ENCODE assay signal across 13 cellular contexts in the genomic region with DNA sequence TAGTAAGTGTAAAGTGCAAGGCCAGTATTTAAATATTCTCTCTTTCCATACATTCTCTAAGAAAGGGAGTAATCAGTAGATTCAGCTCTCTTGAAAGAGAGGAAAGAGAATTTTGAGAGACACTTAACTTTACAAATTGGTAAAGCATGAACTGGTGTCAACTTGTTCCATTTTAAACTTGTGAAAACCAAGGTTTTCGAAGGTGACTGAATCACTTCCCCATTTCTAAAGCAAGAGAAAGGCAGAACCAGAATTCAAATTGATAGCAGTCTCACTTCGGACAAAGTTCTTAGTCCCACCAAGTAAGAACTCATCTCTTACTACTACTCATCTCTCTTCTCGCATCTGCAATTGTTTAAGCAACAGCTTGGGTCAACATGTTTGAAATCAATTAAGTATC. TPM values are rescaled to one million over a fixed set of nuclear protein-coding genes. Genes with fewer than 3 reads are reported as not detected.
"Had no signal": no experiment of that assay in that cellular context is flagged by ENCODE, and none has a peak within 500 bp of the region (broad histone marks: within the 10 kb centered on the region; RNA-seq: fewer than 3 reads in every experiment).

No MANE protein-coding gene starts in this region.

- DNase-seq: activated B cell treated with CpG ODN at 0.5 μM for 24 hours; activated CD4-positive, alpha-beta T cell treated with anti-CD3 and anti-CD28 coated beads, Interleukin-2, amount 10 ng/mL, durations not matched to agents 24 days and 14 days; activated CD8-positive, alpha-beta memory T cell treated with anti-CD3 and anti-CD28 coated beads for 24 hours; activated naive CD4-positive, alpha-beta T cell treated with anti-CD3 and anti-CD28 coated beads for 36 hours; endodermal cell; glutamatergic neuron; naive B cell; stomach; thyroid gland had no signal

- H3K4me3 ChIP-seq: right atrium auricular region, skin epidermis, stomach, thyroid gland had no signal

- H3K9me3 ChIP-seq: right atrium auricular region, stomach, thyroid gland had no signal

- ATAC-seq: activated T-helper 17 cell treated with anti-CD3 and anti-CD28 coated beads, Interleukin-2, amount 50 U/mL, for 72 hours; esophagus mucosa had no signal

- H3K36me3 ChIP-seq: right atrium auricular region, thyroid gland had no signal

- H3K27me3 ChIP-seq: right atrium auricular region, stomach, thyroid gland had no signal

RNA-seq across cellular contexts. Expression of a gene that starts 22.4 kb away (rescaled TPM):
- total RNA-seq: activated CD4-positive, alpha-beta T cell treated with anti-CD3 and anti-CD28 coated beads, Interleukin-2, amount 10 ng/mL, durations not matched to agents 24 days and 14 days; activated naive CD4-positive, alpha-beta T cell treated with anti-CD3 and anti-CD28 coated beads for 36 hours; activated T-helper 17 cell treated with anti-CD3 and anti-CD28 coated beads, Interleukin-2, amount 50 U/mL, for 72 hours had no signal
